27 cellular contexts compared by ENCODE assay signal in the genomic region with DNA sequence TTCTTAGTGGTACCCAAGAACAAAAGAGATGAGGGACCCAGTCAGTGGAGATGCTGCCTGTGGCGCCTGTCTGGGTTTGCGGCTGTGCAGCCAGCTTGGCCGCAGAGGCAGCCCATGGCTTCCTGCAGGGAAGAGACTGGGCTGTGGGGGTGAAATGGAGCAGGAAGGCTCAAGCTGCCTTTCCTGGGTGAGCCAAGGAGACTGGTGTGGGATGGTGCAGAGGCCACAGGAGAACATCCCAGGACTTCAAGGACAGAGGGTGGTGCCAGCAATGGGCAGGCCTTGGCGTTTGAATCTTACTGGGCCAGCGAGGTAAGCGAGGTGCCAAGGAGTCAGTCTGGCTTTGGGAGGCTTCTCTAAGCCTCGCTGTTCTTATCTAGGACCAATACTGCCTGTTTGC. TPM values are rescaled to one million over a fixed set of nuclear protein-coding genes. Genes with fewer than 3 reads are reported as not detected.
"Had no signal": no experiment of that assay in that cellular context is flagged by ENCODE, and none has a peak within 500 bp of the region (broad histone marks: within the 10 kb centered on the region; RNA-seq: fewer than 3 reads in every experiment).

No MANE protein-coding gene starts in this region.

- H3K4me1 ChIP-seq: Peyer's patch, SJSA1 had no signal

- DNase-seq: activated CD4-positive, alpha-beta memory T cell treated with anti-CD3 and anti-CD28 coated beads for 36 hours; activated CD4-positive, alpha-beta T cell treated with anti-CD3 and anti-CD28 coated beads, Interleukin-2, amount 10 ng/mL, durations not matched to agents 24 days and 14 days; activated CD4-positive, CD25-positive, alpha-beta regulatory T cell treated with anti-CD3 and anti-CD28 coated beads, Interleukin-2, amount 50 U/mL, for 72 hours; activated CD8-positive, alpha-beta memory T cell treated with anti-CD3 and anti-CD28 coated beads for 24 hours; activated gamma-delta T cell; activated naive CD4-positive, alpha-beta T cell treated with anti-CD3 and anti-CD28 coated beads for 36 hours; activated T-cell treated with anti-CD3 and anti-CD28 coated beads, Interleukin-2, amount 50 U/mL, for 4 hours; anterior cingulate cortex; NCI-H1092; NCI-H1417; NCI-H2029; NCI-H2107; NCI-H2171 treated with DMSO at 0.1 percent for 48 hours; NCI-H226; NCI-H510A; NCI-H526 treated with DMSO at 0.1 percent for 48 hours; NK-92 treated with Interleukin-12 subunit alpha and Interleukin-12 subunit beta, amount 100 ng/mL, for 24 hours; Peyer's patch; SHP77 had no signal

- H3K9me3 Mint-ChIP-seq: activated CD4-positive, alpha-beta memory T cell treated with anti-CD3 and anti-CD28 coated beads for 36 hours; activated CD4-positive, alpha-beta T cell treated with anti-CD3 and anti-CD28 coated beads, Interleukin-2, amount 10 ng/mL, durations not matched to agents 24 days and 14 days; activated naive CD4-positive, alpha-beta T cell treated with anti-CD3 and anti-CD28 coated beads for 36 hours; activated T-cell treated with anti-CD3 and anti-CD28 coated beads, Interleukin-2, amount 50 U/mL, for 4 hours; T-helper 1 cell treated with Interleukin-12 subunit alpha and Interleukin-12 subunit beta and Interleukin-4 antibody, amounts not matched to agents 30 μg/mL and 1 μg/mL, for 36 hours; WTC11 had no signal

- H3K36me3 ChIP-seq: Peyer's patch, SJSA1 had no signal

- H3K4me3 ChIP-seq: Peyer's patch, SJSA1 had no signal

- H3K9ac ChIP-seq: KMS-11 had no signal

- H3K27me3 ChIP-seq: Peyer's patch, SJSA1 had no signal

- H3K9me3 ChIP-seq: Peyer's patch, SJSA1 had no signal

- H3K4me2 ChIP-seq: KMS-11 had no signal

- ATAC-seq: activated T-cell treated with anti-CD3 and anti-CD28 coated beads, Interleukin-2, amount 50 U/mL, for 4 hours; SK-N-SH treated with all-trans-retinoic acid at 6 μM for 48 hours; WTC11 had no signal

- H3K36me3 Mint-ChIP-seq: activated CD4-positive, alpha-beta memory T cell treated with anti-CD3 and anti-CD28 coated beads for 36 hours; activated naive CD8-positive, alpha-beta T cell; WTC11 had no signal

- H3K27ac ChIP-seq: KMS-11, Peyer's patch, SJSA1 had no signal

- H3K27ac Mint-ChIP-seq: activated CD4-positive, alpha-beta memory T cell treated with anti-CD3 and anti-CD28 coated beads for 36 hours; activated CD4-positive, alpha-beta T cell treated with anti-CD3 and anti-CD28 coated beads, Interleukin-2, amount 10 ng/mL, durations not matched to agents 24 days and 14 days; activated naive CD4-positive, alpha-beta T cell treated with anti-CD3 and anti-CD28 coated beads for 36 hours; activated naive CD8-positive, alpha-beta T cell; T-helper 1 cell treated with Interleukin-12 subunit alpha and Interleukin-12 subunit beta and Interleukin-4 antibody, amounts not matched to agents 30 μg/mL and 1 μg/mL, for 36 hours; WTC11 had no signal

- H3K4me3 Mint-ChIP-seq: activated CD4-positive, alpha-beta memory T cell treated with anti-CD3 and anti-CD28 coated beads for 36 hours; activated CD4-positive, alpha-beta T cell treated with anti-CD3 and anti-CD28 coated beads, Interleukin-2, amount 10 ng/mL, durations not matched to agents 24 days and 14 days; activated naive CD4-positive, alpha-beta T cell treated with anti-CD3 and anti-CD28 coated beads for 36 hours; activated naive CD8-positive, alpha-beta T cell; activated T-cell treated with anti-CD3 and anti-CD28 coated beads, Interleukin-2, amount 50 U/mL, for 4 hours; T-helper 1 cell treated with Interleukin-12 subunit alpha and Interleukin-12 subunit beta and Interleukin-4 antibody, amounts not matched to agents 30 μg/mL and 1 μg/mL, for 36 hours; WTC11 had no signal

- H3K4me1 Mint-ChIP-seq: activated CD4-positive, alpha-beta T cell treated with anti-CD3 and anti-CD28 coated beads, Interleukin-2, amount 10 ng/mL, durations not matched to agents 24 days and 14 days had no signal

- H3K27me3 Mint-ChIP-seq: activated CD4-positive, alpha-beta memory T cell treated with anti-CD3 and anti-CD28 coated beads for 36 hours; activated CD4-positive, alpha-beta T cell treated with anti-CD3 and anti-CD28 coated beads, Interleukin-2, amount 10 ng/mL, durations not matched to agents 24 days and 14 days; activated naive CD8-positive, alpha-beta T cell had no signal

RNA-seq across cellular contexts. Expression of a gene that starts 26.4 kb away (rescaled TPM):
- total RNA-seq: activated CD4-positive, alpha-beta memory T cell treated with anti-CD3 and anti-CD28 coated beads for 36 hours; activated CD4-positive, alpha-beta T cell treated with anti-CD3 and anti-CD28 coated beads, Interleukin-2, amount 10 ng/mL, durations not matched to agents 24 days and 14 days; activated naive CD4-positive, alpha-beta T cell treated with anti-CD3 and anti-CD28 coated beads for 36 hours; activated T-cell treated with anti-CD3 and anti-CD28 coated beads, Interleukin-2, amount 50 U/mL, for 4 hours; cardiac septum; MCF 10A; Peyer's patch; SJSA1; WTC11 had no signal

RNA-seq across cellular contexts. Expression of a gene that starts 41.6 kb away (rescaled TPM):
- total RNA-seq: activated CD4-positive, alpha-beta memory T cell treated with anti-CD3 and anti-CD28 coated beads for 36 hours; activated CD4-positive, alpha-beta T cell treated with anti-CD3 and anti-CD28 coated beads, Interleukin-2, amount 10 ng/mL, durations not matched to agents 24 days and 14 days; activated naive CD4-positive, alpha-beta T cell treated with anti-CD3 and anti-CD28 coated beads for 36 hours; activated T-cell treated with anti-CD3 and anti-CD28 coated beads, Interleukin-2, amount 50 U/mL, for 4 hours; MCF 10A; Peyer's patch; SJSA1; WTC11 had no signal
